14 cellular contexts compared by ENCODE assay signal in the genomic region with DNA sequence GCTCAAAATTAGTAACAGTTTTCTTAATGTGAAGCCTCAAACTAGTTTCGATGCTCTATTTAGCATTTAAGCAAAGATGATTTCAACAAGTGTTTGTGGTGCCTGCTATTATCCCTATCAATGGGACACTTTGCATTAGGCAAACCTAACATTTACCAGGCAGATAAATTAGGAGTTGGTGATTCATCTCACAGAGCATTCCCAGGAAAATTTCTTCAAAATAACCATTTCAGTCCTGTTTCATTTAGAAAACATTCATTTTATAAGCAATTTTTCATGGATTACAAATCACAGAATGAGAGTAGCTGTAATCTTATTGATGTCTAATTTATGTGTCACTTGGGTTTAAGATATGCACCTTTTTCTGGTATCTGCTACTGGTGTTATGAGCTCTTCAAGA.
DNase-seq lines count a peak whose midpoint lies in the region; ATAC-seq, FAIRE-seq and TF ChIP-seq lines count a peak whose summit lies in the region.
"Had no signal": no experiment of that assay in that cellular context is flagged by ENCODE, and none has a peak within 500 bp of the region (broad histone marks: within the 10 kb centered on the region; RNA-seq: fewer than 3 reads in every experiment).

No MANE protein-coding gene starts in this region.

- FAIRE-seq in pancreas (lab: Jason Lieb, UNC): no peak

- H3K9me3 ChIP-seq in Panc1 (ENCODE audit: control insufficient read depth, insufficient read depth, low read depth, low read length): no peaks in the 10 kb centered on the region
- no peaks in the 10 kb centered on the region for H3K9me3 ChIP-seq in neural cell (ENCODE audit: low read length)
- no peaks in the 10 kb centered on the region for H3K9me3 ChIP-seq in thoracic aorta
- no peaks in the 10 kb centered on the region for H3K9me3 ChIP-seq in pancreas
- H3K9me3 ChIP-seq: BE2C had no signal

- in situ Hi-C loops in Panc1 (cut with HindIII; ENCODE audit: low pct_unique_long_range_greater_than_20kb, low sequenced_read_pairs): loop anchor here (25.0 kb wide), 1 partner anchor 132 kb away; no protein-coding TSS in a partner anchor

- POLR2A ChIA-PET in Panc1 (lab: Charles Lee): no interaction called here

- no TSS peak for BruUV-seq in Panc1 (replicated peaks; lab: Mats Ljungman, UMichigan)

- no peak for ATAC-seq in Panc1
- ATAC-seq in thoracic aorta (ENCODE audit: insufficient number of reproducible peaks, low FRiP score, low read depth): no peak
- no peak for ATAC-seq in GM21825 (IDR thresholded peaks at IDR 0.05; ENCODE audit: unreplicated experiment)
- ATAC-seq in pancreas: no peak

- H3K9me2 ChIP-seq in neural cell (ENCODE audit: insufficient read depth, low read length): no peaks in the 10 kb centered on the region

- H3F3A ChIP-seq in neural cell (ENCODE audit: insufficient read depth, low read length, poor library complexity, severe bottlenecking): no peaks in the 10 kb centered on the region

- H4K20me1 ChIP-seq in neural cell (ENCODE audit: insufficient read depth): no peaks in the 10 kb centered on the region

- intact Hi-C loops in Panc1 (cut with micrococcal nuclease; ENCODE audit: unreplicated experiment) (loop anchor here (2.0 kb wide), 2 partner anchors 121 to 155 kb away; no protein-coding TSS in a partner anchor), dorsolateral prefrontal cortex (cut with DNase I) (loop anchor here (5.0 to 10.0 kb wide), 4 partner anchors 55 to 267 kb away; no protein-coding TSS in a partner anchor), pancreas (cut with DNase I) (loop anchor here in 2 of 3 donors (5.0 to 10.0 kb wide), 3 partner anchors 125 to 265 kb away; no protein-coding TSS in a partner anchor)

- peaks cover 15% of the 10 kb centered on the region for H3K4me1 ChIP-seq in Panc1 (ENCODE audit: control insufficient read depth, insufficient read depth, low read length)
- peaks cover 8 to 49% of the 10 kb centered on the region in 2 donors for H3K4me1 ChIP-seq in thoracic aorta (ENCODE audit: control insufficient read depth in 1 of 2, low read depth in 2 of 2)
- H3K4me1 ChIP-seq in pancreas: peaks cover 25 to 36% (median 29%) of the 10 kb centered on the region in 3 donors
- H3K4me1 ChIP-seq: BE2C had no signal

- DNase-seq in Panc1 (ENCODE audit: low read depth, low spot score): no peak
- no peak for DNase-seq in dorsolateral prefrontal cortex
- no peak for DNase-seq in thoracic aorta (ENCODE audit: low spot score)
- no peak for DNase-seq in SHP77 (lab: John Stamatoyannopoulos, UW)
- DNase-seq in pancreas: no peak
- DNase-seq: BE2C; CD4-positive, alpha-beta T cell; Kasumi-1; NCI-H1105 treated with DMSO at 0.1 percent for 48 hours; NCI-H446; NCI-H69; SIG-M5 had no signal

- 51 to 74% methylated on average over 1 of the region's 1 CpG for WGBS in pancreas, 2 donors

- no peak overlapping the region for H3K9ac ChIP-seq in neural cell (ENCODE audit: low read length)

- no peak for TF ChIP-seq EP300 in neural cell (conservative IDR thresholded peaks at IDR 0.05; ENCODE audit: poor library complexity, severe bottlenecking)

- H3K4me2 ChIP-seq in neural cell (ENCODE audit: low read length): no peak overlapping the region

- no peaks in the 10 kb centered on the region for H3K36me3 ChIP-seq in Panc1 (ENCODE audit: control insufficient read depth, insufficient read depth, low read length)
- H3K36me3 ChIP-seq in neural cell (ENCODE audit: insufficient read depth, low read length): no peaks in the 10 kb centered on the region
- no peaks in the 10 kb centered on the region for H3K36me3 ChIP-seq in thoracic aorta
- H3K36me3 ChIP-seq in pancreas: no peaks in the 10 kb centered on the region
- H3K36me3 ChIP-seq: BE2C had no signal

- H3K27ac ChIP-seq in Panc1 (ENCODE audit: low read length): peak overlapping the region; percentile 25
- peak overlapping the region; percentile 3 to 98 (median 93) for H3K27ac ChIP-seq in dorsolateral prefrontal cortex
- peak overlapping the region; percentile 36 for H3K27ac ChIP-seq in neural cell (ENCODE audit: low read length)
- peak overlapping the region; percentile 44 to 56 for H3K27ac ChIP-seq in thoracic aorta
- H3K27ac ChIP-seq in pancreas: no peak overlapping the region

- H2AFZ ChIP-seq in neural cell (ENCODE audit: low read depth, low read length): no peak overlapping the region

- TF ChIP-seq RAD21 in neural cell (conservative IDR thresholded peaks at IDR 0.05): no peak

- CTCF ChIA-PET in Panc1 (lab: Charles Lee): interaction anchor here (1.2 kb wide), 1 partner anchor 270 kb away, joined by 3 read pairs; no protein-coding TSS in a partner anchor

- TF ChIP-seq CTCF in Panc1 (IDR thresholded peaks at IDR 0.05) (no peak), dorsolateral prefrontal cortex (IDR thresholded peaks at IDR 0.05 in 54 of 56, conservative IDR thresholded peaks at IDR 0.05 in 2 of 56; ENCODE audit: low read depth in 1 of 56, partially characterized antibody in 56 of 56) (no peak), neural cell (IDR thresholded peaks at IDR 0.05; ENCODE audit: poor library complexity, severe bottlenecking) (no peak), thoracic aorta (IDR thresholded peaks at IDR 0.05) (no peak), pancreas (IDR thresholded peaks at IDR 0.05) (no peak)

- no peak overlapping the region for H3K4me3 ChIP-seq in Panc1 (ENCODE audit: low read depth in 2 of 2, low read length in 2 of 2)
- H3K4me3 ChIP-seq in dorsolateral prefrontal cortex: no peak overlapping the region
- H3K4me3 ChIP-seq in neural cell (ENCODE audit: low read length): no peak overlapping the region
- H3K4me3 ChIP-seq in thoracic aorta: no peak overlapping the region
- H3K4me3 ChIP-seq in pancreas: no peak overlapping the region

- no peaks in the 10 kb centered on the region for H3K79me2 ChIP-seq in neural cell (replicated peaks; ENCODE audit: insufficient read depth, low read length)

- H3K27me3 ChIP-seq in Panc1 (ENCODE audit: control insufficient read depth, insufficient read depth, low read length): no peaks in the 10 kb centered on the region
- H3K27me3 ChIP-seq in dorsolateral prefrontal cortex: no peaks in the 10 kb centered on the region
- H3K27me3 ChIP-seq in neural cell (ENCODE audit: insufficient read depth, low read depth, low read length): no peaks in the 10 kb centered on the region
- H3K27me3 ChIP-seq in thoracic aorta (replicated peaks; ENCODE audit: insufficient read depth): no peaks in the 10 kb centered on the region
- H3K27me3 ChIP-seq in pancreas: no peaks in the 10 kb centered on the region
- H3K27me3 ChIP-seq: BE2C had no signal

TF ChIP-seq in neural cell, 6 proteins besides CTCF, POLR2A, EP300 and RAD21:
- TF ChIP-seq TAF1 (IDR thresholded peaks at IDR 0.05; ENCODE audit: low read depth) (no peak), EZH2 (IDR thresholded peaks at IDR 0.05; ENCODE audit: borderline replicate concordance, insufficient read depth, low read length, poor library complexity, severe bottlenecking) (no peak), MXI1 (conservative IDR thresholded peaks at IDR 0.05; ENCODE audit: poor library complexity, severe bottlenecking) (no peak), POLR2AphosphoS5 (IDR thresholded peaks at IDR 0.05) (no peak), REST (IDR thresholded peaks at IDR 0.05; ENCODE audit: borderline replicate concordance) (no peak), SMC3 (conservative IDR thresholded peaks at IDR 0.05; ENCODE audit: poor library complexity) (no peak)

Comparison
In these comparisons a context has a peak if more than half of its experiments do, and no peak if none do; other contexts are left out.
1. H3K27ac ChIP-seq: peak in Panc1 (single experiment), dorsolateral prefrontal cortex (59 of 59), neural cell (single experiment) and thoracic aorta (2 of 2); none in pancreas (0 of 4).